ENCODE assay signal across 8 cellular contexts in the genomic region with DNA sequence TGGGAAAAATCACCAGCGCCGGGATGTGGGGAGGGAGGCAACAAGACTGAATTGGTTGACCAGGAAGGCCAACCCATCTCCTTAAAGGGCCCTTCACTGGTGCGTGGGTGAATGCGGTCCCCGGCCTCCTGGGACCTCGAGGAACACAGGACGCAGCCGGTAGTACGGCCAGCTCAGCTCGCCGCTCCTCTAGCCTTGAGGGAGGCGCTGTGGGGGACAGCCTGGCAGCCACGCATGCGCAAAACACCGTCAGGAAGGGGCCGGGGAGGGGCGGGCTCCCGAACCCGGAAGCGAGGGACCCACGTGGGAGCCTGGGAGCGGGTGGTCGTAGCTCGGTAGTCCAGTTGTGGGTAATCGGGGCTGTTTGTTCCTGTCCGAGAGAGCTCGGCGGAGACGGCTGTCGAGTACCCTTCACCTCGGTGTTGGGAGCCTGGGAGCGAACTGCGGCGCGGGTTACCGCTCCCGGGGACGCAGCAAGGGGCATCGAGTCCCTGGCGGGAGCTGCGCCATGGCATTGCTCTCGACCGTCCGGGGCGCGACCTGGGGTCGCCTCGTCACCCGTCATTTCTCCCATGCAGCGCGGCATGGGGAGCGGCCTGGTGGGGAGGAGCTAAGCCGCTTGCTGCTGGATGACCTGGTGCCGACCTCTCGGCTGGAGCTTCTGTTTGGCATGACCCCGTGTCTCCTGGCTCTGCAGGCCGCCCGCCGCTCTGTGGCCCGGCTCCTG. TPM values are rescaled to one million over a fixed set of nuclear protein-coding genes. Genes with fewer than 3 reads are reported as not detected.
DNase-seq lines count a peak whose midpoint lies in the region; ATAC-seq and TF ChIP-seq lines count a peak whose summit lies in the region.

A gene with protein sequence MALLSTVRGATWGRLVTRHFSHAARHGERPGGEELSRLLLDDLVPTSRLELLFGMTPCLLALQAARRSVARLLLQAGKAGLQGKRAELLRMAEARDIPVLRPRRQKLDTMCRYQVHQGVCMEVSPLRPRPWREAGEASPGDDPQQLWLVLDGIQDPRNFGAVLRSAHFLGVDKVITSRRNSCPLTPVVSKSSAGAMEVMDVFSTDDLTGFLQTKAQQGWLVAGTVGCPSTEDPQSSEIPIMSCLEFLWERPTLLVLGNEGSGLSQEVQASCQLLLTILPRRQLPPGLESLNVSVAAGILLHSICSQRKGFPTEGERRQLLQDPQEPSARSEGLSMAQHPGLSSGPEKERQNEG (plus strand): TSS at position 281 of the 727 bp plus-strand sequence. CDS start 228 bp downstream, at position 509.

- H3F3A ChIP-seq in GM23338 (replicated peaks; ENCODE audit: low read depth), result peaks cover 15% of the 10 kb centered on the region

- peaks cover 25% of the 10 kb centered on the region for H3K4me1 Mint-ChIP-seq in GM23338

- H3K9me3 Mint-ChIP-seq in GM23338, result no peaks in the 10 kb centered on the region

- H3K9me3 ChIP-seq in SJCRH30 (replicated peaks) (no peaks in the 10 kb centered on the region), neuron (ENCODE audit: low read length) (no peaks in the 10 kb centered on the region), stomach smooth muscle (ENCODE audit: control insufficient read depth in 2 of 2, low read length in 2 of 2) (no peaks in the 10 kb centered on the region)

- H4K20me1 ChIP-seq in GM23338 (replicated peaks; ENCODE audit: insufficient read depth), result peaks cover 25% of the 10 kb centered on the region

- H2AFZ ChIP-seq in GM23338 (peak within 1 kb of the TSS; percentile 94), neuron (ENCODE audit: low read depth, low read length) (peak within 1 kb of the TSS; percentile 49)

- H3K79me2 ChIP-seq in GM23338 (replicated peaks; ENCODE audit: insufficient read depth), result peaks cover 39% of the 10 kb centered on the region

- peak within 1 kb of the TSS; percentile 95 for H3K27ac Mint-ChIP-seq in GM23338

- H3K4me3 Mint-ChIP-seq in GM23338, result peak within 1 kb of the TSS; percentile 87

- H3K27ac ChIP-seq in GM23338 (ENCODE audit: low read depth) (peak within 1 kb of the TSS; percentile 86), SJCRH30 (peak within 1 kb of the TSS; percentile 55), foreskin keratinocyte (peak within 1 kb of the TSS; percentile 39), stomach smooth muscle (ENCODE audit: low read length) (peak within 1 kb of the TSS; percentile 76)

- H3K9me2 ChIP-seq in GM23338 (ENCODE audit: insufficient read depth), result no peaks in the 10 kb centered on the region

- ATAC-seq in GM23338 (peak; percentile 83), foreskin keratinocyte (peak; percentile 80)

- H3K9ac ChIP-seq in stomach smooth muscle (ENCODE audit: low read length in 2 of 2), result peak within 1 kb of the TSS; percentile 59 to 86

- H3K4me1 ChIP-seq in GM23338 (ENCODE audit: insufficient read depth) (peaks cover 23% of the 10 kb centered on the region), SJCRH30 (peaks cover 4% of the 10 kb centered on the region), foreskin keratinocyte (no peaks in the 10 kb centered on the region), neuron (ENCODE audit: insufficient read depth, low read length) (peaks cover 21% of the 10 kb centered on the region), stomach smooth muscle (ENCODE audit: control insufficient read depth, insufficient read depth, low read length) (peaks cover 22% of the 10 kb centered on the region)

- H3K36me3 Mint-ChIP-seq in GM23338 (ENCODE audit: low read depth), result peaks cover 35% of the 10 kb centered on the region

- H3K27me3 Mint-ChIP-seq in GM23338 (ENCODE audit: insufficient read depth, low read depth, poor library complexity), result peaks cover 19% of the 10 kb centered on the region

- DNase-seq in EL, result peak; percentile 96
- peak; percentile 96 for DNase-seq in GM23338 (ENCODE audit: low spot score)
- DNase-seq in M059J (ENCODE audit: low read depth), result peak; percentile 91
- peak; percentile 97 for DNase-seq in SJCRH30
- peak; percentile 90 for DNase-seq in activated gamma-delta T cell treated with Interleukin-2 at 50 U/mL for 16 hours
- peak; percentile 67 to 81 for DNase-seq in foreskin keratinocyte

- TF ChIP-seq CTCF in GM23338 (conservative IDR thresholded peaks at IDR 0.05; ENCODE audit: low read depth in 2 of 2) (peak in 1 of 2 experiments; percentile 35; a peak in 2 of 4 replicates), foreskin keratinocyte (conservative IDR thresholded peaks at IDR 0.05) (peak; percentile 40)

- H3K36me3 ChIP-seq in GM23338 (ENCODE audit: insufficient read depth) (no peaks in the 10 kb centered on the region), SJCRH30 (peaks cover 3% of the 10 kb centered on the region; the same call in 1 of the 2 replicates), neuron (ENCODE audit: insufficient read depth, low read length) (no peaks in the 10 kb centered on the region), stomach smooth muscle (ENCODE audit: control insufficient read depth in 2 of 2, insufficient read depth in 2 of 2, low read length in 2 of 2) (peaks cover 0 to 3% of the 10 kb centered on the region in 2 donors)

- H3K27me3 ChIP-seq in GM23338 (ENCODE audit: insufficient read depth) (no peaks in the 10 kb centered on the region), SJCRH30 (no peaks in the 10 kb centered on the region), foreskin keratinocyte (no peaks in the 10 kb centered on the region), neuron (ENCODE audit: insufficient read depth, low read length) (no peaks in the 10 kb centered on the region), stomach smooth muscle (ENCODE audit: control insufficient read depth in 1 of 2, insufficient read depth in 2 of 2, low read length in 2 of 2) (no peaks in the 10 kb centered on the region)

- H3K4me2 ChIP-seq in GM23338, result peak within 1 kb of the TSS; percentile 91

- H3K4me3 ChIP-seq in GM23338 (peak within 1 kb of the TSS; percentile 92), SJCRH30 (peak within 1 kb of the TSS; percentile 83), neuron (ENCODE audit: low read length) (peak within 1 kb of the TSS; percentile 64), stomach smooth muscle (ENCODE audit: low read length in 2 of 2) (peak within 1 kb of the TSS; percentile 65 to 96)

TF ChIP-seq in GM23338, 12 proteins besides CTCF, POLR2A, EP300 and RAD21:
- TF ChIP-seq STAT1 (IDR thresholded peaks at IDR 0.05; ENCODE audit: unreplicated experiment) (no peak), POLR2AphosphoS5 (IDR thresholded peaks at IDR 0.05; ENCODE audit: low read depth) (peak; percentile 95)
- TF ChIP-seq, protein P1, sequence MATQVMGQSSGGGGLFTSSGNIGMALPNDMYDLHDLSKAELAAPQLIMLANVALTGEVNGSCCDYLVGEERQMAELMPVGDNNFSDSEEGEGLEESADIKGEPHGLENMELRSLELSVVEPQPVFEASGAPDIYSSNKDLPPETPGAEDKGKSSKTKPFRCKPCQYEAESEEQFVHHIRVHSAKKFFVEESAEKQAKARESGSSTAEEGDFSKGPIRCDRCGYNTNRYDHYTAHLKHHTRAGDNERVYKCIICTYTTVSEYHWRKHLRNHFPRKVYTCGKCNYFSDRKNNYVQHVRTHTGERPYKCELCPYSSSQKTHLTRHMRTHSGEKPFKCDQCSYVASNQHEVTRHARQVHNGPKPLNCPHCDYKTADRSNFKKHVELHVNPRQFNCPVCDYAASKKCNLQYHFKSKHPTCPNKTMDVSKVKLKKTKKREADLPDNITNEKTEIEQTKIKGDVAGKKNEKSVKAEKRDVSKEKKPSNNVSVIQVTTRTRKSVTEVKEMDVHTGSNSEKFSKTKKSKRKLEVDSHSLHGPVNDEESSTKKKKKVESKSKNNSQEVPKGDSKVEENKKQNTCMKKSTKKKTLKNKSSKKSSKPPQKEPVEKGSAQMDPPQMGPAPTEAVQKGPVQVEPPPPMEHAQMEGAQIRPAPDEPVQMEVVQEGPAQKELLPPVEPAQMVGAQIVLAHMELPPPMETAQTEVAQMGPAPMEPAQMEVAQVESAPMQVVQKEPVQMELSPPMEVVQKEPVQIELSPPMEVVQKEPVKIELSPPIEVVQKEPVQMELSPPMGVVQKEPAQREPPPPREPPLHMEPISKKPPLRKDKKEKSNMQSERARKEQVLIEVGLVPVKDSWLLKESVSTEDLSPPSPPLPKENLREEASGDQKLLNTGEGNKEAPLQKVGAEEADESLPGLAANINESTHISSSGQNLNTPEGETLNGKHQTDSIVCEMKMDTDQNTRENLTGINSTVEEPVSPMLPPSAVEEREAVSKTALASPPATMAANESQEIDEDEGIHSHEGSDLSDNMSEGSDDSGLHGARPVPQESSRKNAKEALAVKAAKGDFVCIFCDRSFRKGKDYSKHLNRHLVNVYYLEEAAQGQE (IDR thresholded peaks at IDR 0.05; ENCODE audit: unreplicated experiment), result peak; percentile 6

RNA-seq across cellular contexts. Expression of the gene that starts here (rescaled TPM):
- 20.4 and 22.9 TPM in 2 replicates for total RNA-seq in GM23338 (2014; rRNA removed; shearing (Covaris generic))
- 7.6 and 8.4 TPM in 2 replicates for polyA plus RNA-seq in GM23338 (2016; fragmentation: Nextera tagmentation; extraction: Ambion mirVana)
- 5.5 and 8.0 TPM in 2 replicates for total RNA-seq in M059J (2014; rRNA removed; shearing (Covaris generic))
- total RNA-seq in SJCRH30 (2014; rRNA removed; shearing (Covaris generic)), result 5.1 and 6.0 TPM in 2 replicates
- total RNA-seq in foreskin keratinocyte, result 7.3 and 9.5 TPM in 2 replicates
- 9.2 and 12.1 TPM in 2 replicates for polyA plus RNA-seq in foreskin keratinocyte

Comparison
In these comparisons a context has a peak if more than half of its experiments do, and no peak if none do; other contexts are left out.
1. Peak in every context shown above with its lines: DNase-seq, ATAC-seq, H3K4me3 ChIP-seq and H3K27ac ChIP-seq.